In genomic region chr13:21326155-21327030, GRCh38 we compare ENCODE assay signal across 9 cellular contexts.
A peak's percentile ranks its signal among the peaks of the same experiment; 100 is the strongest.
DNase-seq lines count a peak whose midpoint lies in the region; ATAC-seq and TF ChIP-seq lines count a peak whose summit lies in the region.
"Had no signal": no experiment of that assay in that cellular context is flagged by ENCODE, and none has a peak within 500 bp of the region (broad histone marks: within the 10 kb centered on the region; RNA-seq: fewer than 3 reads in every experiment).

No MANE protein-coding gene starts in this region.

- H3K36me3 Mint-ChIP-seq in progenitor cell of endocrine pancreas (ENCODE audit: insufficient read depth) = no peaks in the 10 kb centered on the region

- no peaks in the 10 kb centered on the region for H4K20me1 ChIP-seq in hepatocyte (ENCODE audit: insufficient read depth, poor library complexity, severe bottlenecking)

- peak overlapping the region; percentile 85 for H2AFZ ChIP-seq in hepatocyte

- DNase-seq in NCI-H1436 (lab: John Stamatoyannopoulos, UW) = peak; percentile 1
- no peak for DNase-seq in NCI-H1436 treated with DMSO at 0.1 percent for 48 hours (lab: John Stamatoyannopoulos, UW)
- DNase-seq in anterior cingulate cortex (lab: John Stamatoyannopoulos, UW) = peak in 48 of 58 donors; percentile 3 to 82 (median 40)
- peak; percentile 61 for DNase-seq in hepatocyte (ENCODE audit: low spot score)
- DNase-seq in progenitor cell of endocrine pancreas (ENCODE audit: low spot score, unreplicated experiment) = no peak
- no peak for DNase-seq in NCI-H446 (lab: John Stamatoyannopoulos, UW)

- peak overlapping the region; percentile 25 for H3K27ac Mint-ChIP-seq in progenitor cell of endocrine pancreas

- H3K27ac ChIP-seq in hepatocyte = peak overlapping the region; percentile 29

- H3K4me3 Mint-ChIP-seq in progenitor cell of endocrine pancreas (ENCODE audit: low read depth) = peak overlapping the region; percentile 60

- TF ChIP-seq CTCF in hepatocyte (IDR thresholded peaks at IDR 0.05; ENCODE audit: poor library complexity) = no peak
- TF ChIP-seq CTCF in progenitor cell of endocrine pancreas (IDR thresholded peaks at IDR 0.05; ENCODE audit: unreplicated experiment) = no peak

- ATAC-seq in GM21825 (IDR thresholded peaks at IDR 0.05; ENCODE audit: unreplicated experiment) (no peak), GM19328 (IDR thresholded peaks at IDR 0.05; ENCODE audit: unreplicated experiment) (no peak)

- H3K4me2 ChIP-seq in hepatocyte = peak overlapping the region; percentile 89
- H3K4me2 ChIP-seq: BLaER1 had no signal

- no peaks in the 10 kb centered on the region for H3K36me3 ChIP-seq in hepatocyte (replicated peaks; ENCODE audit: insufficient read depth, low read depth)

- no peaks in the 10 kb centered on the region for H3K9me3 Mint-ChIP-seq in progenitor cell of endocrine pancreas (ENCODE audit: low read depth)

- peaks cover 31% of the 10 kb centered on the region for H3K27me3 Mint-ChIP-seq in progenitor cell of endocrine pancreas

- no peaks in the 10 kb centered on the region for H3K9me2 ChIP-seq in hepatocyte (replicated peaks; ENCODE audit: insufficient read depth)

- no peaks in the 10 kb centered on the region for H3K9me3 ChIP-seq in hepatocyte (ENCODE audit: low read depth)
- H3K9me3 ChIP-seq: BLaER1 had no signal

- H3K4me1 ChIP-seq in hepatocyte (ENCODE audit: insufficient read depth) = peaks cover 4% of the 10 kb centered on the region

- H3K4me3 ChIP-seq in hepatocyte = peak overlapping the region; percentile 54
- H3K4me3 ChIP-seq: BLaER1 had no signal

- 5% methylated on average over 52 of the region's 52 CpGs for WGBS in hepatocyte (ENCODE audit: low lambda C conversion rate, missing lambda C conversion rate)

- peaks cover 13% of the 10 kb centered on the region for H3K4me1 Mint-ChIP-seq in progenitor cell of endocrine pancreas (ENCODE audit: low read depth)

- H3K79me2 ChIP-seq in hepatocyte = no peaks in the 10 kb centered on the region

- H3K27me3 ChIP-seq in hepatocyte = no peaks in the 10 kb centered on the region
- H3K27me3 ChIP-seq: BLaER1 had no signal

Comparison
In these comparisons a context has a peak if more than half of its experiments do, and no peak if none do; other contexts are left out.
1. DNase-seq: peak in NCI-H1436 (single experiment), anterior cingulate cortex (48 of 58) and hepatocyte (single experiment); none in NCI-H1436 treated with DMSO at 0.1 percent for 48 hours (single experiment), progenitor cell of endocrine pancreas (single experiment) and NCI-H446 (0 of 2).